In the genomic region with DNA sequence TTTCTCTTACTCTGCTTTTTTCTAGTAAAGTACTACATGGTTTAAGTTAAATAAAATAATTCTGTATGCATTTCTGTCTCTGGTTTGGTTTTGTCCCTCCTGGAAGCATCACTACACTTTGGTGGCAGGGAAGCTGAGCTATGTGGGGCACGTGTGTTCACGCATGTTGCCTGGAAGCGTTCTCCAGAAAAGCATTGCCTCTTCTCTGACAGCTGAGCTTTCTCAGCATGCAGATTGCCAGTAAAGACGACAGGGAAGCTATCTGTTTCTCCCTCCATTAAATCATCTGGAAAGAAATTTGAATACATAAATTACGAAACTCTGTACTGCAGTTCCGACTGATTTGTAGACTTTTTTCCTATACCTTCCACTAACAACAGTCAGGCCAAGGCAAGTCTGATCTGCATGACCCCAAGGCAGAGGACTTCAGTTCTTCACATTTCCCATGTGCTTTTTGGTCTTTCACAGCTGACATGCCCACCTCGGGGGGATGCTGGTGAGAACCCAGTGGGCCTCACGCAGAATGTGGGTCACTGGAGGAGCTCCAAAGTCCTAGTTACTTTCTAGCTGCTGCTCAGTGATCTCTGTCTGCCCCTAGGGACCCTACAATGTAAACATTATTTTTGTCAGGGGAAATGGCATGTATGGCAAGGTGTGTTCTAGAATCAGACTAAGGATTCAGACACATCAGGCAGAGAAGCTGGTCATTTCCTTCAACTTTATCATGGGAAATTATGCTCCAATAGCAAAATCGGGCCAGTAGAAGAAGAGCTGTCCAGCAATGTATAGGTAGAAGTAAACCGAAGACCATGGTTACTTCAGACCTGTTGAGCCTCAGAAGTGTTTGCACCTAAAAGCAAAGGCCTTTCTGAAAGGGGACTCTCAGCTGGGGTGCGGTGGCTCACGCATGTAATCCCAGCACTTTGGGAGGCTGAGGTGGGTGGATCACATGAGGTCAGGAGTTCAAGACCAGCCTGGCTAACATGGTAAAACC, we compare ENCODE assay signal across 20 cellular contexts. TPM values are rescaled to one million over a fixed set of nuclear protein-coding genes. Genes with fewer than 3 reads are reported as not detected.
A peak's percentile ranks its signal among the peaks of the same experiment; 100 is the strongest.
DNase-seq lines count a peak whose midpoint lies in the region; ATAC-seq, FAIRE-seq and TF ChIP-seq lines count a peak whose summit lies in the region.
"Had no signal": no experiment of that assay in that cellular context is flagged by ENCODE, and none has a peak within 500 bp of the region (broad histone marks: within the 10 kb centered on the region; RNA-seq: fewer than 3 reads in every experiment).

No MANE protein-coding gene starts in this region.

- H3K4me2 ChIP-seq in HepG2 (ENCODE audit: low read depth, low read length) = no peak overlapping the region

- H3K27me3 Mint-ChIP-seq in endodermal cell (ENCODE audit: insufficient read depth) = no peaks in the 10 kb centered on the region

- CTCF ChIA-PET in HepG2 (lab: Yijun Ruan, JAX; ENCODE audit: low intra/inter-chr PET ratio, low total read pairs) = no interaction called here

- H3K36me3 ChIP-seq in HepG2 (replicated peaks in 1 of 2; ENCODE audit: control insufficient read depth in 1 of 2, insufficient read depth in 2 of 2, low read length in 2 of 2) = peaks cover 10 to 27% of the 10 kb centered on the region in 2 experiments; a peak in 4 of 5 replicates
- peaks cover 0 to 2% (median 0%) of the 10 kb centered on the region in 4 donors for H3K36me3 ChIP-seq in right lobe of liver
- H3K36me3 ChIP-seq in endodermal cell (ENCODE audit: control insufficient read depth, insufficient read depth, low read length) = peaks cover 41% of the 10 kb centered on the region
- H3K36me3 ChIP-seq in psoas muscle (ENCODE audit: insufficient read depth in 1 of 2, low read depth in 1 of 2) = peaks cover 3 to 38% of the 10 kb centered on the region in 2 donors

- ATAC-seq in HepG2 = peak; percentile 56
- ATAC-seq in right lobe of liver = no peak
- ATAC-seq in psoas muscle = peak; percentile 43 to 82 (median 76)
- ATAC-seq: GM12878, K562, T-cell had no signal

- no peak overlapping the region for H3K4me3 Mint-ChIP-seq in endodermal cell
- H3K4me3 Mint-ChIP-seq: T-cell had no signal

- no peaks in the 10 kb centered on the region for H4K20me1 ChIP-seq in HepG2 (ENCODE audit: insufficient read depth, low read length)

- H3K27me3 ChIP-seq in HepG2 (ENCODE audit: control insufficient read depth in 1 of 2, insufficient read depth in 2 of 2, low read length in 2 of 2) (peaks cover 3 to 16% of the 10 kb centered on the region in 2 experiments; a peak in 4 of 5 replicates), right lobe of liver (no peaks in the 10 kb centered on the region), endodermal cell (ENCODE audit: control insufficient read depth, insufficient read depth, low read length, poor library complexity, severe bottlenecking) (no peaks in the 10 kb centered on the region), psoas muscle (ENCODE audit: insufficient read depth in 3 of 3, low read length in 2 of 3) (no peaks in the 10 kb centered on the region)

- TF ChIP-seq POLR2A in HepG2 (IDR thresholded peaks at IDR 0.05; ENCODE audit: insufficient read depth in 1 of 2, low read depth in 2 of 2, low read length in 2 of 2) = 0 out of 4 replicates have a peak, but pooled peaks of 1 of the 2 experiments have one; percentile 12
- TF ChIP-seq POLR2A in right lobe of liver (IDR thresholded peaks at IDR 0.05) = no peak

- H3K4me3 ChIP-seq in HepG2 (replicated peaks in 1 of 3; ENCODE audit: insufficient read depth in 1 of 3, low read depth in 2 of 3, low read length in 3 of 3) = no peak overlapping the region
- no peak overlapping the region for H3K4me3 ChIP-seq in right lobe of liver
- no peak overlapping the region for H3K4me3 ChIP-seq in endodermal cell (ENCODE audit: low read length)
- no peak overlapping the region for H3K4me3 ChIP-seq in psoas muscle
- H3K4me3 ChIP-seq: GM12878, K562 had no signal

- FAIRE-seq in HepG2 (lab: Jason Lieb, UNC) (peak; percentile 47), D721Med (lab: Jason Lieb, UNC) (no peak)
- FAIRE-seq: GM12878, H1, K562 had no signal

- H3K4me1 ChIP-seq in HepG2 (ENCODE audit: insufficient read depth, low read length) = peaks cover 22% of the 10 kb centered on the region
- H3K4me1 ChIP-seq in right lobe of liver = no peaks in the 10 kb centered on the region
- H3K4me1 ChIP-seq in endodermal cell (ENCODE audit: control insufficient read depth, insufficient read depth, low read length) = no peaks in the 10 kb centered on the region
- H3K4me1 ChIP-seq in psoas muscle = peaks cover 14% of the 10 kb centered on the region

- H3K9me3 Mint-ChIP-seq in endodermal cell = peaks cover 20% of the 10 kb centered on the region

- no TSS peak for BruUV-seq in HepG2 (replicated peaks; lab: Mats Ljungman, UMichigan)

- 47% methylated on average over 12 of the region's 12 CpGs for WGBS in HepG2 (ENCODE audit: low lambda C conversion rate)
- 58% methylated on average over 10 of the region's 12 CpGs for WGBS in right lobe of liver (ENCODE audit: insufficient coverage, low coverage, low lambda C conversion rate, missing lambda C conversion rate)
- WGBS in endodermal cell (ENCODE audit: insufficient coverage in 1 of 2, insufficient read length in 1 of 2), 2 experiments = 96 to 97% methylated on average over 8 to 12 of the region's 12 CpGs
- 56 to 73% (median 63%) methylated on average over 12 of the region's 12 CpGs for WGBS in psoas muscle, 3 donors

- intact Hi-C loops in HepG2 (cut with micrococcal nuclease; ENCODE audit: unreplicated experiment) = no loop called here
- intact Hi-C loops in right lobe of liver (cut with DNase I) = no loop called here
- intact Hi-C loops in psoas muscle (cut with DNase I) = loop anchor here (5.0 kb wide), 2 partner anchors 33 to 223 kb away; no protein-coding TSS in a partner anchor

- no peak for DNase-seq in HepG2 (ENCODE audit: low spot score)
- no peak for DNase-seq in right lobe of liver
- peak; percentile 38 for DNase-seq in endodermal cell
- DNase-seq in psoas muscle = no peak
- no peak for DNase-seq in germinal center (ENCODE audit: low spot score)
- no peak for DNase-seq in NCI-H2081 treated with DMSO at 0.1 percent for 48 hours (lab: John Stamatoyannopoulos, UW)
- no peak for DNase-seq in D721Med (ENCODE audit: insufficient read length, low spot score)
- DNase-seq in central memory CD4-positive, alpha-beta T cell = no peak
- DNase-seq: MV-4-11, NCI-H1417 treated with DMSO at 0.1 percent for 48 hours, NCI-H187 treated with DMSO at 0.1 percent for 48 hours, NCI-H69, SHP77 treated with DMSO at 0.1 percent for 48 hours, T-cell had no signal

- POLR2A ChIA-PET in HepG2 (lab: Yijun Ruan, JAX) = no interaction called here

- H3K79me2 ChIP-seq in HepG2 (ENCODE audit: insufficient read depth, low read length) = no peaks in the 10 kb centered on the region

- in situ Hi-C loops in HepG2 (cut with HindIII; ENCODE audit: extremely low pct_ligation_motif_present, low pct_unique_long_range_greater_than_20kb) = no loop called here

- peaks cover 2% of the 10 kb centered on the region for H3K4me1 Mint-ChIP-seq in endodermal cell
- H3K4me1 Mint-ChIP-seq: T-cell had no signal

- no peaks in the 10 kb centered on the region for H3K9me3 ChIP-seq in HepG2 (ENCODE audit: low read length)
- no peaks in the 10 kb centered on the region for H3K9me3 ChIP-seq in right lobe of liver
- H3K9me3 ChIP-seq in endodermal cell (ENCODE audit: control insufficient read depth, low read length) = peaks cover 15% of the 10 kb centered on the region
- H3K9me3 ChIP-seq in psoas muscle = no peaks in the 10 kb centered on the region

- H3K9ac ChIP-seq in HepG2 (ENCODE audit: insufficient read depth, low read depth, low read length) (no peak overlapping the region), endodermal cell (ENCODE audit: extremely low read depth, low read length, poor library complexity, severe bottlenecking) (no peak overlapping the region)

- peak; percentile 47 for TF ChIP-seq CTCF in HepG2 (CRISPR knock-in tag; IDR thresholded peaks at IDR 0.05)
- TF ChIP-seq CTCF in right lobe of liver (IDR thresholded peaks at IDR 0.05) = no peak
- no peak for TF ChIP-seq CTCF in endodermal cell (conservative IDR thresholded peaks at IDR 0.05)
- TF ChIP-seq CTCF in psoas muscle (IDR thresholded peaks at IDR 0.05) = no peak
- no peak for TF ChIP-seq CTCF in D721Med (IDR thresholded peaks at IDR 0.05; ENCODE audit: insufficient read depth, missing control alignments)

- no peak overlapping the region for H3K27ac Mint-ChIP-seq in endodermal cell
- H3K27ac Mint-ChIP-seq: T-cell had no signal

- H2AFZ ChIP-seq in HepG2 (ENCODE audit: low read length) = no peak overlapping the region

- TF ChIP-seq EP300 in HepG2 (IDR thresholded peaks at IDR 0.05; ENCODE audit: low read depth in 2 of 2, low read length in 2 of 2) (no peak), HepG2 (CRISPR knock-in tag; IDR thresholded peaks at IDR 0.05; ENCODE audit: borderline replicate concordance) (no peak)

- peaks cover 41% of the 10 kb centered on the region for H3K36me3 Mint-ChIP-seq in endodermal cell (ENCODE audit: low read depth)

- no peak for TF ChIP-seq RAD21 in HepG2 (CRISPR knock-in tag; IDR thresholded peaks at IDR 0.05)

- H3K27ac ChIP-seq in HepG2 (ENCODE audit: extremely low read length, insufficient read depth, low read length) (no peak overlapping the region), right lobe of liver (no peak overlapping the region), endodermal cell (ENCODE audit: low read depth, low read length) (no peak overlapping the region), psoas muscle (peak overlapping the region; percentile 76)
- H3K27ac ChIP-seq: 22Rv1 had no signal

RNA-seq across cellular contexts. Expression of a gene that starts 42.8 kb away (rescaled TPM):
- total RNA-seq in HepG2 (2016; rRNA removed; fragmentation: Illumina TruSeq; extraction: Trizol) (not detected in 2 replicates), right lobe of liver (not detected), endodermal cell (not detected), psoas muscle (1 to 10 TPM; 4.6 to 8.5 (median 6.7) TPM)
- not detected in 2 replicates for total RNA-seq in HepG2 (2016; cell fraction: cytosol; rRNA removed; fragmentation: Illumina TruSeq; extraction: Trizol; ENCODE audit: low read depth)
- not detected in 2 replicates for total RNA-seq in HepG2 (2016; cell fraction: insoluble cytoplasmic fraction; rRNA removed; fragmentation: Illumina TruSeq; extraction: Trizol)
- total RNA-seq in HepG2 (2016; cell fraction: membrane; rRNA removed; fragmentation: Illumina TruSeq; extraction: Trizol) = not detected in 2 replicates
- total RNA-seq in HepG2 (2016; cell fraction: nucleus; rRNA removed; fragmentation: Illumina TruSeq; extraction: Trizol) = not detected in 2 replicates
- polyA plus RNA-seq in HepG2 (2011; rRNA removed) (not detected in 2 replicates), psoas muscle (10 to 100 TPM in 2 of 3 donors, 1 to 10 TPM in 1; 3.8 to 16.9 (median 12.4) TPM)
- polyA plus RNA-seq in HepG2 (2011; cell fraction: cytosol; rRNA removed) = not detected in 2 replicates
- polyA plus RNA-seq in HepG2 (2011; cell fraction: nucleus; rRNA removed) = not detected in 2 replicates
- not detected in 2 replicates for polyA plus RNA-seq in HepG2 (2012)
- polyA plus RNA-seq in HepG2 (2016; cell fraction: cytosol; fragmentation: Illumina TruSeq; extraction: Trizol; ENCODE audit: low read depth) = not detected in 2 replicates
- not detected in 2 replicates for polyA plus RNA-seq in HepG2 (2016; cell fraction: insoluble cytoplasmic fraction; fragmentation: Illumina TruSeq; extraction: Trizol; ENCODE audit: low read depth)
- not detected in 2 replicates for polyA plus RNA-seq in HepG2 (2016; cell fraction: membrane; fragmentation: Illumina TruSeq; extraction: Trizol; ENCODE audit: low read depth)
- polyA plus RNA-seq in HepG2 (2016; cell fraction: nucleus; fragmentation: Illumina TruSeq; extraction: Trizol; ENCODE audit: insufficient read depth, low read depth) = not detected in 2 replicates
- polyA minus RNA-seq in HepG2 (2011; rRNA and poly(A)+ RNA removed; ENCODE audit: low replicate concordance) = 2.3 TPM in 1 of 2 replicates, not detected in the other
- polyA minus RNA-seq in HepG2 (2011; cell fraction: cytosol; rRNA and poly(A)+ RNA removed) = not detected in 2 replicates
- polyA minus RNA-seq in HepG2 (2011; cell fraction: nucleus; rRNA and poly(A)+ RNA removed) = not detected in 2 replicates
- polyA plus RNA-seq in endodermal cell (2013, experiment 1 of 2) = not detected
- polyA plus RNA-seq in endodermal cell (2013, experiment 2 of 2) = not detected
- total RNA-seq: GM12878, RPMI7951, T-cell had no signal
- polyA plus RNA-seq: AG04450, GM12878 had no signal

Comparison
In these comparisons a context has a peak if more than half of its experiments do, and no peak if none do; other contexts are left out.
1. ATAC-seq: peak in HepG2 (single experiment) and psoas muscle (4 of 4); none in right lobe of liver (0 of 4).
2. intact Hi-C loops: an anchor here in psoas muscle (5.0 kb wide); none called in HepG2 and right lobe of liver.